1 cellular context compared by ENCODE assay signal in the genomic region with DNA sequence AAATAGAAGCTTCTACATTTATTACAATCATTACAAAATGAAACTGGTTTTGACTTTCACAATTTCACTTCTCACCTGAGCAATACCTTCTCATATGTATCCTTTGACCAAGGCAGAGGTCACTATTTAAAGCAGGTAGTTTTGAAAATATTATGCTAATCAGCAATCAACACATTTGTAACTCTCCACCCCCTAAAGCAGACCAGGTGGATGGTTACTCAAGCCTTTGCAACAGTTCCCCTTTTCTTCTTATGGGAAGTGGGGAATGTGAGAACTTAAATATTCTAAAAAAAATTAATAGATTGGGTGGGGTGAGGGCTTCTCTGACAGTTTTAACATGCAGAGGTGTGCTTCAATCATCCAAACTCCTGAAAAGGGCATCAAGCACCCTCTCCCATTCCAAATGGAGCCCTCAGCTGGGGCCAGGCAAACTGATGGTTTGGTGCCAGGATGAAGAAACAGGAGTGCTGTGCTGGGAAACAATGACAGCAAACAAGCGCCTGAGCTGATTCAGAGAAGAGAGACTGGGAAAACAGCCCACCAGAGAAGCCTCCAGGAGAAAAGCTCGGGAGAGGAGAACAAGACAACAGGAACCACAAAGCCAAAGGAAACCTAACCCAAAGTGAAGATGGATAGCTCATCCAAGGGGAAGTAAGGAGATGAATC.
TF ChIP-seq lines count a peak whose summit lies in the region.

No MANE protein-coding gene starts in this region.

TF ChIP-seq in WTC11, 78 proteins besides CTCF, POLR2A, EP300 and RAD21 (continued from another document):
- TF ChIP-seq, protein P1, sequence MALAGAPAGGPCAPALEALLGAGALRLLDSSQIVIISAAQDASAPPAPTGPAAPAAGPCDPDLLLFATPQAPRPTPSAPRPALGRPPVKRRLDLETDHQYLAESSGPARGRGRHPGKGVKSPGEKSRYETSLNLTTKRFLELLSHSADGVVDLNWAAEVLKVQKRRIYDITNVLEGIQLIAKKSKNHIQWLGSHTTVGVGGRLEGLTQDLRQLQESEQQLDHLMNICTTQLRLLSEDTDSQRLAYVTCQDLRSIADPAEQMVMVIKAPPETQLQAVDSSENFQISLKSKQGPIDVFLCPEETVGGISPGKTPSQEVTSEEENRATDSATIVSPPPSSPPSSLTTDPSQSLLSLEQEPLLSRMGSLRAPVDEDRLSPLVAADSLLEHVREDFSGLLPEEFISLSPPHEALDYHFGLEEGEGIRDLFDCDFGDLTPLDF (CRISPR knock-in tag; IDR thresholded peaks at IDR 0.05), result no peak
- TF ChIP-seq, protein P2, sequence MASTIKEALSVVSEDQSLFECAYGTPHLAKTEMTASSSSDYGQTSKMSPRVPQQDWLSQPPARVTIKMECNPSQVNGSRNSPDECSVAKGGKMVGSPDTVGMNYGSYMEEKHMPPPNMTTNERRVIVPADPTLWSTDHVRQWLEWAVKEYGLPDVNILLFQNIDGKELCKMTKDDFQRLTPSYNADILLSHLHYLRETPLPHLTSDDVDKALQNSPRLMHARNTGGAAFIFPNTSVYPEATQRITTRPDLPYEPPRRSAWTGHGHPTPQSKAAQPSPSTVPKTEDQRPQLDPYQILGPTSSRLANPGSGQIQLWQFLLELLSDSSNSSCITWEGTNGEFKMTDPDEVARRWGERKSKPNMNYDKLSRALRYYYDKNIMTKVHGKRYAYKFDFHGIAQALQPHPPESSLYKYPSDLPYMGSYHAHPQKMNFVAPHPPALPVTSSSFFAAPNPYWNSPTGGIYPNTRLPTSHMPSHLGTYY (CRISPR knock-in tag; IDR thresholded peaks at IDR 0.05), result no peak
